Comparison of ENCODE assay signal across 1 cellular context in the genomic region with DNA sequence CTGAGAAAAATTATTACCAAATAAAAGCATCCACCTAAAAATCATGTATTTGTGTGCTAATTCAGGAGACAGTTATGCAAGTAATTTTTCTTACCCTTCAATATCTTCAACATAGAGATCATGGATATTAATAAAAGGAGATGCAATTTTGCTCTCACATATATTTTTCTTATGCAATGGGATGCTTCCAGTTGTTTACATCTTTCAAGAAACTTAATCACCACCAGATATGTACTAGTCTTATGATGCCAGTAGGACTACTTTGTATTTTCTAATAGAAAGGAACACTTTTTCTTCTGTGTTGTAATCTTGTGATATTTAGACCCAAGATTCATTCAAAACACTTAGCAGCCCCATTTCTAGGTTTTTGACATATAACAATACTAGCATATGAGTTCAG.
TF ChIP-seq lines count a peak whose summit lies in the region.

No MANE protein-coding gene starts in this region.

TF ChIP-seq in HCT116, 20 proteins besides CTCF, POLR2A, EP300 and RAD21 (continued from another document):
- TF ChIP-seq ZBTB33 (IDR thresholded peaks at IDR 0.05; ENCODE audit: extremely low read depth, insufficient replicate concordance, low read length) = no peak
